ENCODE assay signal across 7 cellular contexts in the genomic region with DNA sequence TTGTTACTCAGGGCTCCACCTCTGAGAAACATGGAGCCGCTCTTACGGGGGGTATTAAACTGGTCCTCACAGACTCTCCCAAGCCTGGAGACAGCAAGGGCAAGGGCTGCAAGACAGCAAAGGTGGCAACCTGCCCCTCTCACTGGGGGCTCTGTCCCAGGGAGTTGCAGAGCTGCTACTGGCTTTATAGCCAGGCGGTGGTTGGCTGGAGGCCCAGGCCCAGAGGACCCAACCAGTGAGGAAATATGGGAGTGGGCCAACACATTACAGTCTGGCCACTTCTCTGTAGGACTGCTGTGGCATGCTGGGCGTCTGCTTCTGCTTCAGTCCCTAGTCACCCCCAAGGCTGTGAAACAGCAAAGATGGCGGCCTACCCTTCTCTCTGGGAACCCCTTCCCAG.
"Had no signal": no experiment of that assay in that cellular context is flagged by ENCODE, and none has a peak within 500 bp of the region (broad histone marks: within the 10 kb centered on the region; RNA-seq: fewer than 3 reads in every experiment).

No MANE protein-coding gene starts in this region.

- H3K4me3 ChIP-seq: GM12878 had no signal

- DNase-seq: GDM1, GF-D8 had no signal

- ATAC-seq: GM12878 had no signal

- FAIRE-seq: G401.6, GM12878, GM12891, GM18507, GM19239 had no signal
